Comparison of ENCODE assay signal across 16 cellular contexts in genomic region chr2:26605969-26606846, GRCh38. TPM values are rescaled to one million over a fixed set of nuclear protein-coding genes. Genes with fewer than 3 reads are reported as not detected.
DNase-seq lines count a peak whose midpoint lies in the region; ATAC-seq and TF ChIP-seq lines count a peak whose summit lies in the region.
"Had no signal": no experiment of that assay in that cellular context is flagged by ENCODE, and none has a peak within 500 bp of the region (broad histone marks: within the 10 kb centered on the region; RNA-seq: fewer than 3 reads in every experiment).

No MANE protein-coding gene starts in this region.

- CTCF ChIA-PET in PC-3 (lab: Charles Lee), result interaction anchor here (0.5 to 3.0 kb wide), 4 partner anchors 64 to 150 kb away, joined by 3 to 20 read pairs (median 4); no protein-coding TSS in a partner anchor

- H4K20me1 ChIP-seq in GM23248 (ENCODE audit: insufficient read depth), result no peaks in the 10 kb centered on the region
- H4K20me1 ChIP-seq in PC-3 (ENCODE audit: low read length), result no peaks in the 10 kb centered on the region

- TF ChIP-seq CTCF in PC-3 (conservative IDR thresholded peaks at IDR 0.05; ENCODE audit: low read depth, low read length), result no peak
- TF ChIP-seq CTCF in foreskin keratinocyte (conservative IDR thresholded peaks at IDR 0.05), result no peak
- no peak for TF ChIP-seq CTCF in right lobe of liver (IDR thresholded peaks at IDR 0.05)
- TF ChIP-seq CTCF in progenitor cell of endocrine pancreas (IDR thresholded peaks at IDR 0.05; ENCODE audit: unreplicated experiment), result no peak

- no peak overlapping the region for H2BK5ac ChIP-seq in trophoblast cell (ENCODE audit: low read depth, low read length, poor library complexity)

- H4K8ac ChIP-seq in trophoblast cell (ENCODE audit: low read depth, low read length), result no peak overlapping the region

- H2BK12ac ChIP-seq in trophoblast cell (ENCODE audit: low read length), result peak overlapping the region; percentile 6

- no peak overlapping the region for H3K4ac ChIP-seq in trophoblast cell (ENCODE audit: low read depth, low read length)

- H3K9me3 ChIP-seq in GM23248 (ENCODE audit: low read depth) (no peaks in the 10 kb centered on the region), PC-3 (ENCODE audit: low read length) (no peaks in the 10 kb centered on the region), trophoblast cell (ENCODE audit: insufficient read depth, low read depth, low read length) (no peaks in the 10 kb centered on the region), right lobe of liver (no peaks in the 10 kb centered on the region)
- H3K9me3 ChIP-seq: BE2C had no signal

- TF ChIP-seq POLR2A in right lobe of liver (IDR thresholded peaks at IDR 0.05), result no peak

- H3K36me3 ChIP-seq in GM23248 (ENCODE audit: low read depth) (no peaks in the 10 kb centered on the region), PC-3 (ENCODE audit: low read depth, low read length) (no peaks in the 10 kb centered on the region), trophoblast cell (ENCODE audit: control insufficient read depth in 1 of 2, insufficient read depth in 2 of 2, low read length in 2 of 2) (no peaks in the 10 kb centered on the region), right lobe of liver (no peaks in the 10 kb centered on the region)
- H3K36me3 ChIP-seq: BE2C had no signal

- H3K27me3 ChIP-seq in GM23248 (replicated peaks; ENCODE audit: insufficient read depth) (peaks cover 55% of the 10 kb centered on the region), PC-3 (ENCODE audit: low read length) (peaks cover 5% of the 10 kb centered on the region; the same call in 1 of the 2 replicates), foreskin keratinocyte (peaks cover 8% of the 10 kb centered on the region), trophoblast cell (ENCODE audit: insufficient read depth, low read length) (no peaks in the 10 kb centered on the region), right lobe of liver (no peaks in the 10 kb centered on the region)
- H3K27me3 ChIP-seq: BE2C had no signal

- no peaks in the 10 kb centered on the region for H3K79me1 ChIP-seq in trophoblast cell (ENCODE audit: low read length)

- H3K4me1 ChIP-seq in GM23248 (ENCODE audit: insufficient read depth), result no peaks in the 10 kb centered on the region
- H3K4me1 ChIP-seq in PC-3 (ENCODE audit: insufficient read depth, low read length), result peaks cover 21% of the 10 kb centered on the region
- no peaks in the 10 kb centered on the region for H3K4me1 ChIP-seq in foreskin keratinocyte
- H3K4me1 ChIP-seq in trophoblast cell (ENCODE audit: control insufficient read depth in 1 of 2, insufficient read depth in 2 of 2, low read length in 2 of 2), result peaks cover 7 to 10% of the 10 kb centered on the region in 2 experiments
- peaks cover 0 to 6% (median 0%) of the 10 kb centered on the region in 4 donors for H3K4me1 ChIP-seq in right lobe of liver

- no peak overlapping the region for H3K23ac ChIP-seq in trophoblast cell (ENCODE audit: low read length)

- in situ Hi-C loops in GM23248 (cut with MboI), result no loop called here

- no peak overlapping the region for H3K27ac ChIP-seq in GM23248
- peak overlapping the region; percentile 23 for H3K27ac ChIP-seq in PC-3 (ENCODE audit: low read length)
- H3K27ac ChIP-seq in foreskin keratinocyte, result no peak overlapping the region
- H3K27ac ChIP-seq in trophoblast cell (ENCODE audit: low read depth, low read length), result no peak overlapping the region
- no peak overlapping the region for H3K27ac ChIP-seq in right lobe of liver
- H3K27ac ChIP-seq: dorsolateral prefrontal cortex had no signal

- H3K4me1 Mint-ChIP-seq in progenitor cell of endocrine pancreas (ENCODE audit: low read depth), result peaks cover 39% of the 10 kb centered on the region

- H3K27me3 Mint-ChIP-seq in progenitor cell of endocrine pancreas, result peaks cover 5% of the 10 kb centered on the region

- peak overlapping the region; percentile 12 for H4K91ac ChIP-seq in trophoblast cell (ENCODE audit: low read depth, low read length)

- peak; percentile 8 for DNase-seq in GM23248
- no peak for DNase-seq in PC-3
- DNase-seq in foreskin keratinocyte, result no peak
- no peak for DNase-seq in trophoblast cell
- DNase-seq in right lobe of liver, result no peak
- DNase-seq in NOMO-1 (lab: John Stamatoyannopoulos, UW; ENCODE audit: unreplicated experiment in 2 of 2), result no peak
- no peak for DNase-seq in progenitor cell of endocrine pancreas (ENCODE audit: low spot score, unreplicated experiment)
- DNase-seq: left ventricle myocardium superior, NCI-H187 treated with DMSO at 0.1 percent for 48 hours had no signal

- H3K36me3 Mint-ChIP-seq in progenitor cell of endocrine pancreas (ENCODE audit: insufficient read depth), result no peaks in the 10 kb centered on the region
- H3K36me3 Mint-ChIP-seq: activated naive CD8-positive, alpha-beta T cell had no signal

- no peak overlapping the region for H3K4me3 ChIP-seq in GM23248
- H3K4me3 ChIP-seq in PC-3 (ENCODE audit: low read length), result peak overlapping the region; percentile 14; the same call in 1 of the 2 replicates
- no peak overlapping the region for H3K4me3 ChIP-seq in trophoblast cell (ENCODE audit: low read depth, low read length)
- H3K4me3 ChIP-seq in right lobe of liver, result no peak overlapping the region
- H3K4me3 ChIP-seq: dorsolateral prefrontal cortex had no signal

- ATAC-seq in PC-3 (no peak), foreskin keratinocyte (peak; percentile 23), right lobe of liver (no peak), GM18498 (IDR thresholded peaks at IDR 0.05; ENCODE audit: unreplicated experiment) (no peak)
- ATAC-seq: activated CD4-positive, CD25-positive, alpha-beta regulatory T cell treated with anti-CD3 and anti-CD28 coated beads, Interleukin-2, amount 50 U/mL, for 24 hours had no signal

- no peak overlapping the region for H3K14ac ChIP-seq in trophoblast cell (ENCODE audit: low read length)

- H3K9ac ChIP-seq in GM23248, result no peak overlapping the region
- H3K9ac ChIP-seq in PC-3 (ENCODE audit: low read length), result no peak overlapping the region
- no peak overlapping the region for H3K9ac ChIP-seq in trophoblast cell (ENCODE audit: low read length)

- no peaks in the 10 kb centered on the region for H3K79me2 ChIP-seq in GM23248 (ENCODE audit: insufficient read depth)
- H3K79me2 ChIP-seq in PC-3 (ENCODE audit: low read length), result no peaks in the 10 kb centered on the region
- no peaks in the 10 kb centered on the region for H3K79me2 ChIP-seq in trophoblast cell (ENCODE audit: control insufficient read depth, insufficient read depth, low read length, poor library complexity)

- H3F3A ChIP-seq in GM23248 (ENCODE audit: insufficient read depth) (no peaks in the 10 kb centered on the region), PC-3 (ENCODE audit: low read length, unreplicated experiment) (no peaks in the 10 kb centered on the region)

- H4K12ac ChIP-seq in trophoblast cell (ENCODE audit: low read depth, low read length), result no peak overlapping the region

- WGBS in GM23248 (ENCODE audit: low coverage in 1 of 2, low lambda C conversion rate in 2 of 2, missing lambda C conversion rate in 2 of 2), 2 experiments, result 67 to 73% methylated on average over 18 to 19 of the region's 19 CpGs
- WGBS in trophoblast cell (ENCODE audit: extremely low coverage, insufficient coverage, insufficient read length), result no CpG with 5 or more reads among the region's 19 CpGs
- 66% methylated on average over 19 of the region's 19 CpGs for WGBS in right lobe of liver (ENCODE audit: insufficient coverage, low coverage, low lambda C conversion rate, missing lambda C conversion rate)

- H3K27ac Mint-ChIP-seq in progenitor cell of endocrine pancreas, result no peak overlapping the region
- H3K27ac Mint-ChIP-seq: activated naive CD8-positive, alpha-beta T cell; T-helper 1 cell treated with Interleukin-12 subunit alpha and Interleukin-12 subunit beta and Interleukin-4 antibody, amounts not matched to agents 30 μg/mL and 1 μg/mL, for 36 hours had no signal

- no peak overlapping the region for H3K4me3 Mint-ChIP-seq in progenitor cell of endocrine pancreas (ENCODE audit: low read depth)
- H3K4me3 Mint-ChIP-seq: activated naive CD8-positive, alpha-beta T cell; T-helper 1 cell treated with Interleukin-12 subunit alpha and Interleukin-12 subunit beta and Interleukin-4 antibody, amounts not matched to agents 30 μg/mL and 1 μg/mL, for 36 hours had no signal

- H3K9me2 ChIP-seq in GM23248 (ENCODE audit: insufficient read depth) (no peaks in the 10 kb centered on the region), PC-3 (replicated peaks; ENCODE audit: low read length) (no peaks in the 10 kb centered on the region)

- POLR2A ChIA-PET in PC-3 (lab: Charles Lee; ENCODE audit: unreplicated experiment), result interaction anchor here (0.7 kb wide), 1 partner anchor 36 kb away, joined by 6 read pairs; no protein-coding TSS in a partner anchor

- peak overlapping the region; percentile 21 for H2BK120ac ChIP-seq in trophoblast cell (ENCODE audit: insufficient read depth, low read length, poor library complexity)

- intact Hi-C loops in PC-3 (cut with micrococcal nuclease), result loop anchor here (1.0 kb wide), 1 partner anchor 139 kb away; no protein-coding TSS in a partner anchor
- intact Hi-C loops in right lobe of liver (cut with DNase I), result loop anchor here in 1 of 2 donors (5.0 kb wide), 1 partner anchor 141 kb away; no protein-coding TSS in a partner anchor

- no peak overlapping the region for H2AK5ac ChIP-seq in trophoblast cell (ENCODE audit: low read length)

- H3K4me2 ChIP-seq in GM23248 (ENCODE audit: unreplicated experiment) (no peak overlapping the region), PC-3 (ENCODE audit: low read length) (peak overlapping the region; percentile 80), trophoblast cell (ENCODE audit: low read length) (no peak overlapping the region)

- no peaks in the 10 kb centered on the region for H3K9me3 Mint-ChIP-seq in progenitor cell of endocrine pancreas (ENCODE audit: low read depth)
- H3K9me3 Mint-ChIP-seq: T-helper 1 cell treated with Interleukin-12 subunit alpha and Interleukin-12 subunit beta and Interleukin-4 antibody, amounts not matched to agents 30 μg/mL and 1 μg/mL, for 36 hours had no signal

- H3K18ac ChIP-seq in trophoblast cell (ENCODE audit: low read length), result no peak overlapping the region

- no TSS peak for BruUV-seq in PC-3 (replicated peaks; lab: Mats Ljungman, UMichigan)

- H2AFZ ChIP-seq in GM23248, result no peak overlapping the region
- peak overlapping the region; percentile 5; the same call in 1 of the 2 replicates for H2AFZ ChIP-seq in PC-3 (ENCODE audit: low read length)
- H2AFZ ChIP-seq in trophoblast cell (ENCODE audit: insufficient read depth, low read length, poor library complexity), result no peak overlapping the region

RNA-seq across cellular contexts. Expression of gene CIB4, which starts 35.0 kb away (rescaled TPM):
- not detected in 2 replicates for total RNA-seq in GM23248 (2014; rRNA removed; shearing (Covaris generic))
- polyA plus RNA-seq in GM23248 (2016; fragmentation: Nextera tagmentation; extraction: Ambion mirVana) (not detected in 2 replicates), foreskin keratinocyte (not detected in 2 replicates)
- total RNA-seq in PC-3 (2014; rRNA removed) (not detected in 2 replicates), foreskin keratinocyte (not detected in 2 replicates), right lobe of liver (not detected), progenitor cell of endocrine pancreas (not detected in 2 replicates)
- polyA plus RNA-seq in trophoblast cell (2013), result 0.07 and 0.14 TPM in 2 replicates
- total RNA-seq: left ventricle myocardium superior, LHCN-M2 had no signal
